ENCODE assay signal across 15 cellular contexts in genomic region chr3:110027446-110027845, GRCh38.
A peak's percentile ranks its signal among the peaks of the same experiment; 100 is the strongest.
DNase-seq lines count a peak whose midpoint lies in the region; ATAC-seq, FAIRE-seq and TF ChIP-seq lines count a peak whose summit lies in the region.
"Had no signal": no experiment of that assay in that cellular context is flagged by ENCODE, and none has a peak within 500 bp of the region (broad histone marks: within the 10 kb centered on the region; RNA-seq: fewer than 3 reads in every experiment).

No MANE protein-coding gene starts in this region.

- H3K9me3 ChIP-seq in heart left ventricle (peaks cover 0 to 18% (median 0%) of the 10 kb centered on the region in 12 donors), right cardiac atrium (ENCODE audit: control insufficient read depth, low read length) (no peaks in the 10 kb centered on the region)

- WGBS in heart left ventricle, 4 donors, result 24 to 36% (median 26%) methylated on average over 2 of the region's 2 CpGs
- WGBS in right cardiac atrium, result 28% methylated on average over 2 of the region's 2 CpGs

- TF ChIP-seq POLR2A in heart left ventricle (IDR thresholded peaks at IDR 0.05), result no peak

- H3K36me3 ChIP-seq in heart left ventricle, result no peaks in the 10 kb centered on the region
- H3K36me3 ChIP-seq: BLaER1 treated with 17β-estradiol and CSF1 and Interleukin-3, amounts not matched to agents 10 nM and 100 nM had no signal

- H3K4me3 ChIP-seq in heart left ventricle (no peak overlapping the region), right cardiac atrium (ENCODE audit: low read length) (no peak overlapping the region), fibroblast of mammary gland (ENCODE audit: control insufficient read depth, low read depth, low read length) (no peak overlapping the region)
- H3K4me3 ChIP-seq: BLaER1 treated with 17β-estradiol and CSF1 and Interleukin-3, amounts not matched to agents 10 nM and 100 nM had no signal

- FAIRE-seq in RCC 7860 (lab: Jason Lieb, UNC), result peak; percentile 98

- ATAC-seq in heart left ventricle (peak in 3 of 4 donors; percentile 44 to 87 (median 72)), right cardiac atrium (no peak), GM19035 (IDR thresholded peaks at IDR 0.05; ENCODE audit: unreplicated experiment) (no peak)
- ATAC-seq: natural killer cell, T-cell had no signal

- peaks cover 0 to 3% (median 0%) of the 10 kb centered on the region in 12 donors for H3K4me1 ChIP-seq in heart left ventricle
- H3K4me1 ChIP-seq in right cardiac atrium (ENCODE audit: control insufficient read depth, insufficient read depth, low read length), result no peaks in the 10 kb centered on the region
- H3K4me1 ChIP-seq: BLaER1 treated with 17β-estradiol and CSF1 and Interleukin-3, amounts not matched to agents 10 nM and 100 nM had no signal

- TF ChIP-seq CTCF in heart left ventricle (IDR thresholded peaks at IDR 0.05) (no peak), fibroblast of mammary gland (conservative IDR thresholded peaks at IDR 0.05; ENCODE audit: control insufficient read depth, insufficient read depth, low read depth, low read length) (no peak)

- H3K27ac ChIP-seq in heart left ventricle, result peak overlapping the region in 1 of 12 donors; percentile 51
- no peak overlapping the region for H3K27ac ChIP-seq in right cardiac atrium (ENCODE audit: low read length)
- H3K27ac ChIP-seq: BLaER1 treated with 17β-estradiol and CSF1 and Interleukin-3, amounts not matched to agents 10 nM and 100 nM had no signal

- H3K27me3 ChIP-seq in heart left ventricle (no peaks in the 10 kb centered on the region), right cardiac atrium (ENCODE audit: control insufficient read depth, insufficient read depth) (no peaks in the 10 kb centered on the region)
- H3K27me3 ChIP-seq: BLaER1 treated with 17β-estradiol and CSF1 and Interleukin-3, amounts not matched to agents 10 nM and 100 nM had no signal

- intact Hi-C loops in heart left ventricle (cut with DNase I) (no loop called here), right cardiac atrium (cut with DNase I) (no loop called here)

- DNase-seq in heart left ventricle (peak in 1 of 5 donors; percentile 6), right cardiac atrium (no peak), RCC 7860 (ENCODE audit: low spot score) (peak; percentile 77), fibroblast of mammary gland (ENCODE audit: low read depth) (peak; percentile 54), stromal cell of bone marrow (ENCODE audit: low read depth) (peak; percentile 43), DMS53 (lab: John Stamatoyannopoulos, UW) (no peak)
- no peak for DNase-seq in stimulated activated CD4-positive, alpha-beta T cell treated with anti-CD3 and anti-CD28 coated beads, Interleukin-2, amount 100 ng/mL, for 48 hours
- DNase-seq: activated CD4-positive, alpha-beta T cell treated with anti-CD3 and anti-CD28 coated beads, Interleukin-2, amount 50 U/mL, for 48 hours; activated naive CD8-positive, alpha-beta T cell treated with anti-CD3 and anti-CD28 coated beads, Interleukin-2, amount 10 ng/mL, durations not matched to agents 7 days and 5 days; natural killer cell; NCI-H1092 treated with DMSO at 0.1 percent for 48 hours; NCI-H69; T-cell had no signal

Comparison
In these comparisons a context has a peak if more than half of its experiments do, and no peak if none do; other contexts are left out.
1. ATAC-seq: peak in heart left ventricle (3 of 4); none in right cardiac atrium (0 of 2) and GM19035 (single experiment).
2. DNase-seq: peak in RCC 7860 (single experiment), fibroblast of mammary gland (single experiment) and stromal cell of bone marrow (single experiment); none in right cardiac atrium (0 of 3), stimulated activated CD4-positive, alpha-beta T cell treated with anti-CD3 and anti-CD28 coated beads, Interleukin-2, amount 100 ng/mL, for 48 hours (0 of 2) and DMS53 (single experiment).